In the genomic region with DNA sequence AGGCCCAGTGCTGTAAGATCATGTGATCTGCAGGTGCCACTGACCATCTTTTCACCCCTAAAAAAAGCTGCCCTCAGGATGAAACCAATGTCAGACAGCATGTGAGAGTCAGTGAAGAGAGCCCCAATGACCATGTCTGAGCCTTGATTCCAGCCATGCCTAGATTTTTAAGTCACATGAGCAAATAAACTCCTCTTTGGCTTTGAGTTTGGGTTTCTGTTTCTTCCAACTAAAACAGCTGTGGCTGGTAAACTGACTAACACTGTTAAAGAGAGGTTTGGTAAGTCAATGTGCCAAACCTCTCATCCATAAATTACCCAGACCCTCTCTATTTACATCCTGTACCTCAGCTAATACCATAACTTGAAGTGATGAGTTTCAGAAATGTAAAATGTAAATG, we compare ENCODE assay signal across 12 cellular contexts. TPM values are rescaled to one million over a fixed set of nuclear protein-coding genes. Genes with fewer than 3 reads are reported as not detected.
DNase-seq lines count a peak whose midpoint lies in the region; ATAC-seq and TF ChIP-seq lines count a peak whose summit lies in the region.
"Had no signal": no experiment of that assay in that cellular context is flagged by ENCODE, and none has a peak within 500 bp of the region (broad histone marks: within the 10 kb centered on the region; RNA-seq: fewer than 3 reads in every experiment).

No MANE protein-coding gene starts in this region.

- intact Hi-C loops in CD14-positive monocyte (cut with micrococcal nuclease): no loop called here

- ATAC-seq in GM21528 (IDR thresholded peaks at IDR 0.05; ENCODE audit: low FRiP score, unreplicated experiment): no peak

- no peak for TF ChIP-seq CTCF in CD14-positive monocyte (IDR thresholded peaks at IDR 0.05)

- H3K36me3 Mint-ChIP-seq in CD14-positive monocyte: peaks cover 0 to 7% of the 10 kb centered on the region in 2 donors

- H3K4me1 Mint-ChIP-seq in CD14-positive monocyte: peaks cover 67% of the 10 kb centered on the region

- no peak overlapping the region for H3K4me3 Mint-ChIP-seq in CD14-positive monocyte
- H3K4me3 Mint-ChIP-seq: CD4-positive, alpha-beta T cell; HFFc6 had no signal

- no peaks in the 10 kb centered on the region for H3K27me3 Mint-ChIP-seq in CD14-positive monocyte (ENCODE audit: low read depth in 3 of 3)
- H3K27me3 Mint-ChIP-seq: CD4-positive, alpha-beta T cell had no signal

- H3K9me3 Mint-ChIP-seq in CD14-positive monocyte: peaks cover 0 to 2% (median 0%) of the 10 kb centered on the region in 7 donors
- H3K9me3 Mint-ChIP-seq: CD4-positive, alpha-beta T cell; HFFc6 had no signal

- H3K27ac Mint-ChIP-seq in CD14-positive monocyte: peak overlapping the region in 4 of 7 donors; percentile 6 to 90 (median 40)
- H3K27ac Mint-ChIP-seq: CD4-positive, alpha-beta T cell; HFFc6 had no signal

- DNase-seq in CD14-positive monocyte (ENCODE audit: low spot score) (no peak), RPMI8226 (peak; percentile 67), fibroblast of peridontal ligament (ENCODE audit: extremely low read depth) (peak; percentile 50), stromal cell of bone marrow (ENCODE audit: low read depth) (peak; percentile 15), T-helper 9 cell (no peak)
- no peak for DNase-seq in stimulated activated CD4-positive, alpha-beta T cell treated with anti-CD3 and anti-CD28 coated beads, Interleukin-4, amount 100 ng/mL, for 4 hours
- DNase-seq: Calu3; CD4-positive, alpha-beta T cell; DMS 273 treated with DMSO at 0.1 percent for 48 hours; HCEC 1CT; HFFc6 had no signal

RNA-seq across cellular contexts. Expression of a gene that starts 8.3 kb away (rescaled TPM):
- polyA plus RNA-seq in CD14-positive monocyte: 10 to 100 TPM in 1 of 2 donors, 1 to 10 TPM in 1; 6.9 to 16.6 TPM

RNA-seq across cellular contexts. Expression of a gene that starts 48.4 kb away (rescaled TPM):
- 10 to 100 TPM; 44.4 to 48.3 TPM for polyA plus RNA-seq in CD14-positive monocyte

Comparison
In these comparisons a context has a peak if more than half of its experiments do, and no peak if none do; other contexts are left out.
1. DNase-seq: peak in RPMI8226 (single experiment), fibroblast of peridontal ligament (single experiment) and stromal cell of bone marrow (single experiment); none in CD14-positive monocyte (single experiment), T-helper 9 cell (single experiment) and stimulated activated CD4-positive, alpha-beta T cell treated with anti-CD3 and anti-CD28 coated beads, Interleukin-4, amount 100 ng/mL, for 4 hours (0 of 2).